ENCODE assay signal across 1 cellular context in genomic region chr1:55428944-55429931, GRCh38.
TF ChIP-seq lines count a peak whose summit lies in the region.

No MANE protein-coding gene starts in this region.

TF ChIP-seq in HepG2, 621 proteins besides CTCF, POLR2A, EP300 and RAD21 (continued from another document and continues in another):
- TF ChIP-seq TFDP2 (CRISPR knock-in tag; IDR thresholded peaks at IDR 0.05) (no peak; the same call in 1 of the 2 replicates), YY1 (IDR thresholded peaks at IDR 0.05; ENCODE audit: insufficient read depth, insufficient replicate concordance, low read depth, low read length) (peak; percentile 6), HNF4G (IDR thresholded peaks at IDR 0.05; ENCODE audit: borderline replicate concordance, low read depth, low read length) (no peak), HNF4G (CRISPR knock-in tag; IDR thresholded peaks at IDR 0.05; ENCODE audit: borderline replicate concordance, low read depth) (peak; percentile 48; the same call in 1 of the 2 replicates), ZNF503 (CRISPR knock-in tag; IDR thresholded peaks at IDR 0.05) (peak; percentile 99), ELF3 (CRISPR knock-in tag; IDR thresholded peaks at IDR 0.05) (peak; percentile 70; the same call in 1 of the 2 replicates), BCL3 (CRISPR knock-in tag; IDR thresholded peaks at IDR 0.05) (no peak), LBX2 (CRISPR knock-in tag; IDR thresholded peaks at IDR 0.05; ENCODE audit: borderline replicate concordance) (no peak), NFATC3 (CRISPR knock-in tag; IDR thresholded peaks at IDR 0.05) (no peak), ZNF709 (CRISPR knock-in tag; IDR thresholded peaks at IDR 0.05) (no peak), SYNCRIP (IDR thresholded peaks at IDR 0.05; ENCODE audit: insufficient read depth, low read depth, low read length) (no peak), ZBTB40 (IDR thresholded peaks at IDR 0.05) (no peak), ZBTB40 (CRISPR knock-in tag; IDR thresholded peaks at IDR 0.05) (peak; percentile 67; the same call in 1 of the 2 replicates), ZNF747 (CRISPR knock-in tag; IDR thresholded peaks at IDR 0.05; ENCODE audit: borderline replicate concordance) (peak; percentile 92; the same call in 1 of the 2 replicates), MNT (IDR thresholded peaks at IDR 0.05) (peak; percentile 19; the same call in 1 of the 2 replicates), ZNF891 (CRISPR knock-in tag; IDR thresholded peaks at IDR 0.05) (no peak), GMEB2 (CRISPR knock-in tag; IDR thresholded peaks at IDR 0.05; ENCODE audit: low read depth) (0 out of 2 replicates have a peak, but pooled peaks have one; percentile 37), MBNL3 (CRISPR knock-in tag; conservative IDR thresholded peaks at IDR 0.05) (no peak), ZFP36L1 (CRISPR knock-in tag; IDR thresholded peaks at IDR 0.05) (peak; percentile 59; the same call in 1 of the 2 replicates), XBP1 (CRISPR knock-in tag; IDR thresholded peaks at IDR 0.05) (no peak), ZSCAN31 (CRISPR knock-in tag; IDR thresholded peaks at IDR 0.05; ENCODE audit: low read depth) (peak; percentile 61; the same call in 1 of the 2 replicates), ZEB1 (IDR thresholded peaks at IDR 0.05; ENCODE audit: insufficient replicate concordance, low read depth) (no peak), TEAD2 (CRISPR knock-in tag; IDR thresholded peaks at IDR 0.05) (no peak), ZKSCAN1 (IDR thresholded peaks at IDR 0.05; ENCODE audit: low read length) (no peak), MLX (CRISPR knock-in tag; IDR thresholded peaks at IDR 0.05) (peak; percentile 92), E2F1 (CRISPR knock-in tag; IDR thresholded peaks at IDR 0.05) (no peak), E2F5 (CRISPR knock-in tag; conservative IDR thresholded peaks at IDR 0.05) (no peak), ZFP90 (CRISPR knock-in tag; IDR thresholded peaks at IDR 0.05; ENCODE audit: borderline replicate concordance) (no peak), PLRG1 (conservative IDR thresholded peaks at IDR 0.05) (no peak), HNRNPK (IDR thresholded peaks at IDR 0.05; ENCODE audit: low read depth, low read length, poor library complexity, severe bottlenecking) (no peak), MIXL1 (CRISPR knock-in tag; IDR thresholded peaks at IDR 0.05) (peak; percentile 71; the same call in 1 of the 2 replicates), ZNF432 (CRISPR knock-in tag; IDR thresholded peaks at IDR 0.05; ENCODE audit: borderline replicate concordance) (no peak), MTA1 (CRISPR knock-in tag; IDR thresholded peaks at IDR 0.05; ENCODE audit: borderline replicate concordance) (peak; percentile 57; the same call in 1 of the 2 replicates), ZNF460 (CRISPR knock-in tag; IDR thresholded peaks at IDR 0.05; ENCODE audit: borderline replicate concordance) (no peak), ATF3 (CRISPR knock-in tag; IDR thresholded peaks at IDR 0.05) (peak; percentile 99), MIER3 (CRISPR knock-in tag; IDR thresholded peaks at IDR 0.05; ENCODE audit: borderline replicate concordance) (peak; percentile 93), CREBL2 (CRISPR knock-in tag; IDR thresholded peaks at IDR 0.05; ENCODE audit: borderline replicate concordance) (no peak), NCOA1 (CRISPR knock-in tag; IDR thresholded peaks at IDR 0.05) (no peak), ZNF546 (CRISPR knock-in tag; conservative IDR thresholded peaks at IDR 0.05) (no peak), ZNF703 (CRISPR knock-in tag; IDR thresholded peaks at IDR 0.05; ENCODE audit: borderline replicate concordance) (no peak)
